8 cellular contexts compared by ENCODE assay signal in genomic region chr3:184565421-184566211, GRCh38. TPM values are rescaled to one million over a fixed set of nuclear protein-coding genes. Genes with fewer than 3 reads are reported as not detected.
DNase-seq lines count a peak whose midpoint lies in the region; ATAC-seq and TF ChIP-seq lines count a peak whose summit lies in the region.

No MANE protein-coding gene starts in this region.

- no peak for TF ChIP-seq CTCF in body of pancreas (IDR thresholded peaks at IDR 0.05)
- no peak for TF ChIP-seq CTCF in MM.1S (IDR thresholded peaks at IDR 0.05; ENCODE audit: low read length)

- H2AFZ ChIP-seq in MM.1S (ENCODE audit: low read length): no peak overlapping the region

- H3K27ac ChIP-seq in HUES6 (ENCODE audit: low read depth, low read length) (no peak overlapping the region), body of pancreas (peak overlapping the region; percentile 82 to 90 (median 85)), mesodermal cell (ENCODE audit: low read depth, low read length, severe bottlenecking) (peak overlapping the region; percentile 76), MM.1S (ENCODE audit: low read length) (no peak overlapping the region)

- H3K4me3 ChIP-seq in HUES6 (ENCODE audit: low read depth, low read length) (peak overlapping the region; percentile 28; the same call in 1 of the 2 replicates), body of pancreas (no peak overlapping the region), mesodermal cell (ENCODE audit: extremely low read depth, insufficient read depth, low read length, poor library complexity, severe bottlenecking) (no peak overlapping the region), MM.1S (ENCODE audit: low read length) (no peak overlapping the region)

- in situ Hi-C loops in ACHN (cut with HindIII; ENCODE audit: low pct_ligation_motif_present, low pct_unique_long_range_greater_than_20kb, low sequenced_read_pairs): no loop called here

- H3K4me2 ChIP-seq in MM.1S (ENCODE audit: low read depth, low read length): no peak overlapping the region

- peak; percentile 69 to 74 (median 73) for TF ChIP-seq POLR2A in body of pancreas (IDR thresholded peaks at IDR 0.05)

- H3K36me3 ChIP-seq in HUES6 (ENCODE audit: control insufficient read depth, insufficient read depth, low read length): no peaks in the 10 kb centered on the region
- H3K36me3 ChIP-seq in body of pancreas (replicated peaks in 1 of 2; ENCODE audit: insufficient read depth in 1 of 2, low read depth in 2 of 2): no peaks in the 10 kb centered on the region
- no peaks in the 10 kb centered on the region for H3K36me3 ChIP-seq in mesodermal cell (ENCODE audit: control insufficient read depth, insufficient read depth, low read length)
- no peaks in the 10 kb centered on the region for H3K36me3 ChIP-seq in MM.1S (replicated peaks; ENCODE audit: insufficient read depth, low read length)

- H3K27me3 ChIP-seq in HUES6 (ENCODE audit: control insufficient read depth, insufficient read depth, low read length) (peaks cover 95% of the 10 kb centered on the region), body of pancreas (no peaks in the 10 kb centered on the region), MM.1S (replicated peaks; ENCODE audit: insufficient read depth, low read length) (peaks cover 92% of the 10 kb centered on the region)

- H3K4me1 ChIP-seq in HUES6 (ENCODE audit: control insufficient read depth, insufficient read depth, low read length) (peaks cover 58% of the 10 kb centered on the region), body of pancreas (peaks cover 77% of the 10 kb centered on the region), mesodermal cell (ENCODE audit: control insufficient read depth, insufficient read depth, low read length, poor library complexity, severe bottlenecking) (peaks cover 67% of the 10 kb centered on the region), MM.1S (ENCODE audit: low read length) (peaks cover 4% of the 10 kb centered on the region)

- intact Hi-C loops in body of pancreas (cut with DNase I): no loop called here

- H3K9me2 ChIP-seq in MM.1S (replicated peaks; ENCODE audit: insufficient read depth, low read length): no peaks in the 10 kb centered on the region

- WGBS in body of pancreas, 2 donors: 18 to 23% methylated on average over 4 to 14 of the region's 14 CpGs
- 22 to 37% methylated on average over 14 of the region's 14 CpGs for WGBS in mesodermal cell (ENCODE audit: insufficient coverage in 2 of 2), 2 experiments

- DNase-seq in ACHN (peak; percentile 16), body of pancreas (peak; percentile 86 to 92 (median 90)), MM.1S (no peak), KG1 (lab: John Stamatoyannopoulos, UW) (no peak)
- no peak for DNase-seq in stimulated activated CD4-positive, alpha-beta T cell treated with anti-CD3 and anti-CD28 coated beads, Interleukin-12 subunit alpha, Interleukin-12 subunit beta, amount 100 ng/mL, for 4 hours

- no peaks in the 10 kb centered on the region for H3F3A ChIP-seq in MM.1S (ENCODE audit: insufficient read depth, low read length)

- H3K9ac ChIP-seq in HUES6 (ENCODE audit: low read length): no peak overlapping the region
- no peak overlapping the region for H3K9ac ChIP-seq in MM.1S (ENCODE audit: low read length)

- peak; percentile 41 for ATAC-seq in body of pancreas
- ATAC-seq in GM21447 (IDR thresholded peaks at IDR 0.05; ENCODE audit: unreplicated experiment): no peak

- H3K79me2 ChIP-seq in MM.1S (ENCODE audit: low read length): no peaks in the 10 kb centered on the region

- H3K9me3 ChIP-seq in HUES6 (ENCODE audit: control insufficient read depth, insufficient read depth, low read depth, low read length): no peaks in the 10 kb centered on the region
- H3K9me3 ChIP-seq in body of pancreas: no peaks in the 10 kb centered on the region
- no peaks in the 10 kb centered on the region for H3K9me3 ChIP-seq in mesodermal cell (ENCODE audit: control insufficient read depth, low read length)
- H3K9me3 ChIP-seq in MM.1S (replicated peaks; ENCODE audit: insufficient read depth, low read length): no peaks in the 10 kb centered on the region

- H4K20me1 ChIP-seq in MM.1S (ENCODE audit: insufficient read depth, low read length): no peaks in the 10 kb centered on the region

RNA-seq across cellular contexts. Expression of gene EPHB3, which starts 4.0 kb away (rescaled TPM):
- 10 to 100 TPM in 1 of 2 donors, 1 to 10 TPM in 1; 7.9 to 10.1 TPM for total RNA-seq in body of pancreas
- 21.1 TPM for polyA plus RNA-seq in mesodermal cell (2013, experiment 1 of 2)
- polyA plus RNA-seq in mesodermal cell (2013, experiment 2 of 2): 18.1 TPM

Comparison
In these comparisons a context has a peak if more than half of its experiments do, and no peak if none do; other contexts are left out.
1. DNase-seq: peak in ACHN (single experiment) and body of pancreas (4 of 4); none in MM.1S (single experiment), KG1 (single experiment) and stimulated activated CD4-positive, alpha-beta T cell treated with anti-CD3 and anti-CD28 coated beads, Interleukin-12 subunit alpha, Interleukin-12 subunit beta, amount 100 ng/mL, for 4 hours (single experiment).
2. H3K27ac ChIP-seq: peak in body of pancreas (4 of 4) and mesodermal cell (single experiment); none in HUES6 (single experiment) and MM.1S (single experiment).